ENCODE assay signal across 27 cellular contexts in the genomic region with DNA sequence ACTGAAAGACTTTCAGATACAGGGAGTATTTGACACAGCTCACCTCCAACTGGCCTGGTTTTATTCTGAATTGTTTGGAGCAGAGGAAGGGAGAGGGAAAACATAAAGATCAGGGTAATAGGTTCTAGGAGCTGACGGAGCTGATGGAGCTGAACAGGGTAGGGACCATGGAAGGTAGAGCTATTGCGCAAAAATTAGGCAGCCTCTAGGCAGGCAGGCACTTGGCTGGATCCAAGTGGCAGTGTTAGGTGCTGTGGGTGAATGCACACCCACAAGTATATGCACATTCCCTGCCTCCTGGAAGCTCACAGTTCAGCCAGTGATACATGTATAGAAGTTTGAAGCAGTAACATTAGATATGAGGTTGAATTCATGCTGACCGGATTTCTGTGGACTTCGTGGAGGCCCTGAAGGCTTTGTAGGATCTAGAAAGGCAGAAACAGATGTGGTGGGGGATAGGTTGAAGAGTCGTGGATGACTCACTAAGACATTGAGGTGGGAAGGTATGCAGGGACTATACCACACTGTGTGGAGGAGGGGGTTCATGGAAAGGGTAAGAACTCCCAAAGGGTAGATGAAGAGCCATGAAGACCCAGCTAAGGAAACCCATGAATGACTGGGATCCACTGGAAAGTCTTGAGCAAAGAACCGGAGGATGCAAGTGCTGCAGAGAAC. TPM values are rescaled to one million over a fixed set of nuclear protein-coding genes. Genes with fewer than 3 reads are reported as not detected.
DNase-seq lines count a peak whose midpoint lies in the region; ATAC-seq, FAIRE-seq and TF ChIP-seq lines count a peak whose summit lies in the region.
"Had no signal": no experiment of that assay in that cellular context is flagged by ENCODE, and none has a peak within 500 bp of the region (broad histone marks: within the 10 kb centered on the region; RNA-seq: fewer than 3 reads in every experiment).

No MANE protein-coding gene starts in this region.

- TF ChIP-seq CTCF in Panc1 (IDR thresholded peaks at IDR 0.05): no peak

- H3K9me2 ChIP-seq in GM23248 (ENCODE audit: insufficient read depth): no peaks in the 10 kb centered on the region

- no peak overlapping the region for H3K4me2 ChIP-seq in GM23248 (ENCODE audit: unreplicated experiment)

- BruUV-seq in Panc1 (replicated peaks; lab: Mats Ljungman, UMichigan): no TSS peak

- H3K27ac Mint-ChIP-seq in stimulated activated effector memory CD8-positive, alpha-beta T cell treated with anti-CD3 and anti-CD28 coated beads, Interleukin-12 subunit alpha, Interleukin-12 subunit beta, amount 100 ng/mL, for 72 hours: no peak overlapping the region
- H3K27ac Mint-ChIP-seq: activated CD4-positive, alpha-beta T cell treated with anti-CD3 and anti-CD28 coated beads, Interleukin-2, amount 10 ng/mL, durations not matched to agents 7 days and 5 days; activated CD8-positive, alpha-beta memory T cell treated with anti-CD3 and anti-CD28 coated beads, Interleukin-2, amount 10 ng/mL, durations not matched to agents 7 days and 5 days; CD8-positive, alpha-beta T cell; HFFc6; naive B cell; T-helper 17 cell had no signal

- intact Hi-C loops in Panc1 (cut with micrococcal nuclease; ENCODE audit: unreplicated experiment): no loop called here
- intact Hi-C loops in sciatic nerve (cut with DNase I): no loop called here

- H3K9me3 Mint-ChIP-seq in stimulated activated effector memory CD8-positive, alpha-beta T cell treated with anti-CD3 and anti-CD28 coated beads, Interleukin-12 subunit alpha, Interleukin-12 subunit beta, amount 100 ng/mL, for 72 hours: no peaks in the 10 kb centered on the region
- H3K9me3 Mint-ChIP-seq: activated CD4-positive, alpha-beta T cell treated with anti-CD3 and anti-CD28 coated beads, Interleukin-2, amount 10 ng/mL, durations not matched to agents 7 days and 5 days; CD8-positive, alpha-beta T cell; HFFc6 had no signal

- H3K4me1 Mint-ChIP-seq in stimulated activated effector memory CD8-positive, alpha-beta T cell treated with anti-CD3 and anti-CD28 coated beads, Interleukin-12 subunit alpha, Interleukin-12 subunit beta, amount 100 ng/mL, for 72 hours: no peaks in the 10 kb centered on the region
- H3K4me1 Mint-ChIP-seq: activated CD4-positive, alpha-beta T cell treated with anti-CD3 and anti-CD28 coated beads, Interleukin-2, amount 10 ng/mL, durations not matched to agents 7 days and 5 days; activated CD8-positive, alpha-beta memory T cell treated with anti-CD3 and anti-CD28 coated beads, Interleukin-2, amount 10 ng/mL, durations not matched to agents 7 days and 5 days; naive B cell had no signal

- H2AFZ ChIP-seq in GM23248: no peak overlapping the region

- no peaks in the 10 kb centered on the region for H3K79me2 ChIP-seq in GM23248 (ENCODE audit: insufficient read depth)

- 74 to 78% methylated on average over 6 of the region's 6 CpGs for WGBS in GM23248 (ENCODE audit: low coverage in 1 of 2, low lambda C conversion rate in 2 of 2, missing lambda C conversion rate in 2 of 2), 2 experiments

- H3K9ac ChIP-seq in GM23248: no peak overlapping the region

- H3F3A ChIP-seq in GM23248 (ENCODE audit: insufficient read depth): no peaks in the 10 kb centered on the region

- H3K27ac ChIP-seq in GM23248 (no peak overlapping the region), Panc1 (ENCODE audit: low read length) (no peak overlapping the region)
- H3K27ac ChIP-seq: gastrocnemius medialis, VCaP had no signal

- ATAC-seq in Panc1 (0 out of 2 replicates have a peak, but pooled peaks have one; percentile 26), GM18870 (IDR thresholded peaks at IDR 0.05; ENCODE audit: unreplicated experiment) (no peak), sciatic nerve (no peak)
- ATAC-seq in stimulated activated effector memory CD8-positive, alpha-beta T cell treated with anti-CD3 and anti-CD28 coated beads, Interleukin-12 subunit alpha, Interleukin-12 subunit beta, amount 100 ng/mL, for 72 hours: peak; percentile 14
- ATAC-seq: activated CD8-positive, alpha-beta memory T cell treated with anti-CD3 and anti-CD28 coated beads, Interleukin-2, amount 10 ng/mL, durations not matched to agents 7 days and 5 days; CD8-positive, alpha-beta T cell; esophagus mucosa; gastrocnemius medialis; left cardiac atrium; T-helper 17 cell had no signal

- H3K9me3 ChIP-seq in GM23248 (ENCODE audit: low read depth) (no peaks in the 10 kb centered on the region), Panc1 (ENCODE audit: control insufficient read depth, insufficient read depth, low read depth, low read length) (no peaks in the 10 kb centered on the region)
- H3K9me3 ChIP-seq: gastrocnemius medialis had no signal

- no peaks in the 10 kb centered on the region for H3K27me3 ChIP-seq in GM23248 (replicated peaks; ENCODE audit: insufficient read depth)
- no peaks in the 10 kb centered on the region for H3K27me3 ChIP-seq in Panc1 (ENCODE audit: control insufficient read depth, insufficient read depth, low read length)

- H4K20me1 ChIP-seq in GM23248 (ENCODE audit: insufficient read depth): no peaks in the 10 kb centered on the region

- DNase-seq in GM23248 (peak; percentile 12), Panc1 (ENCODE audit: low read depth, low spot score) (no peak), iris pigment epithelial cell (ENCODE audit: low read depth) (peak; percentile 29), urothelium cell line (ENCODE audit: low spot score) (no peak), sciatic nerve (ENCODE audit: low spot score) (no peak), DMS 273 treated with DMSO at 0.1 percent for 48 hours (lab: John Stamatoyannopoulos, UW) (no peak)
- DNase-seq in stimulated activated effector memory CD8-positive, alpha-beta T cell treated with anti-CD3 and anti-CD28 coated beads, Interleukin-12 subunit alpha, Interleukin-12 subunit beta, amount 100 ng/mL, for 72 hours (ENCODE audit: low spot score in 2 of 2): no peak
- DNase-seq: activated CD4-positive, alpha-beta T cell treated with anti-CD3 and anti-CD28 coated beads, Interleukin-2, amount 10 ng/mL, durations not matched to agents 7 days and 5 days; activated CD8-positive, alpha-beta memory T cell treated with anti-CD3 and anti-CD28 coated beads, Interleukin-2, amount 10 ng/mL, durations not matched to agents 7 days and 5 days; activated naive CD4-positive, alpha-beta T cell treated with anti-CD3 and anti-CD28 coated beads, Interleukin-2, amount 50 U/mL, for 16 hours; anterior cingulate cortex; CD8-positive, alpha-beta T cell; effector memory CD4-positive, alpha-beta T cell; gastrocnemius medialis; HFFc6; left cardiac atrium; mesendoderm; naive B cell; NCI-H1105; NCI-H2029 treated with DMSO at 0.1 percent for 48 hours; NCI-H82; stimulated activated CD4-positive, alpha-beta T cell treated with anti-CD3 and anti-CD28 coated beads, Interleukin-15, amount 100 ng/mL, for 24 hours; T-helper 17 cell had no signal

- in situ Hi-C loops in GM23248 (cut with MboI) (no loop called here), Panc1 (cut with HindIII; ENCODE audit: low pct_unique_long_range_greater_than_20kb, low sequenced_read_pairs) (no loop called here)

- no peak overlapping the region for H3K4me3 Mint-ChIP-seq in stimulated activated effector memory CD8-positive, alpha-beta T cell treated with anti-CD3 and anti-CD28 coated beads, Interleukin-12 subunit alpha, Interleukin-12 subunit beta, amount 100 ng/mL, for 72 hours
- H3K4me3 Mint-ChIP-seq: activated CD4-positive, alpha-beta T cell treated with anti-CD3 and anti-CD28 coated beads, Interleukin-2, amount 10 ng/mL, durations not matched to agents 7 days and 5 days; activated CD8-positive, alpha-beta memory T cell treated with anti-CD3 and anti-CD28 coated beads, Interleukin-2, amount 10 ng/mL, durations not matched to agents 7 days and 5 days; CD8-positive, alpha-beta T cell; HFFc6; naive B cell; T-helper 17 cell had no signal

- no peak overlapping the region for H3K4me3 ChIP-seq in GM23248
- no peak overlapping the region for H3K4me3 ChIP-seq in Panc1 (ENCODE audit: low read depth in 2 of 2, low read length in 2 of 2)
- H3K4me3 ChIP-seq: gastrocnemius medialis had no signal

- H3K36me3 ChIP-seq in GM23248 (ENCODE audit: low read depth) (no peaks in the 10 kb centered on the region), Panc1 (ENCODE audit: control insufficient read depth, insufficient read depth, low read length) (no peaks in the 10 kb centered on the region)
- H3K36me3 ChIP-seq: gastrocnemius medialis had no signal

- H3K4me1 ChIP-seq in GM23248 (ENCODE audit: insufficient read depth) (0 out of 2 replicates have a peak, but pooled peaks cover 3% of the 10 kb centered on the region), Panc1 (ENCODE audit: control insufficient read depth, insufficient read depth, low read length) (no peaks in the 10 kb centered on the region)
- H3K4me1 ChIP-seq: gastrocnemius medialis had no signal

- CTCF ChIA-PET in Panc1 (lab: Charles Lee): no interaction called here

- POLR2A ChIA-PET in Panc1 (lab: Charles Lee): no interaction called here

- no peaks in the 10 kb centered on the region for H3K36me3 Mint-ChIP-seq in stimulated activated effector memory CD8-positive, alpha-beta T cell treated with anti-CD3 and anti-CD28 coated beads, Interleukin-12 subunit alpha, Interleukin-12 subunit beta, amount 100 ng/mL, for 72 hours
- H3K36me3 Mint-ChIP-seq: activated CD8-positive, alpha-beta memory T cell treated with anti-CD3 and anti-CD28 coated beads, Interleukin-2, amount 10 ng/mL, durations not matched to agents 7 days and 5 days; CD8-positive, alpha-beta T cell; naive B cell had no signal

- no peak for FAIRE-seq in urothelium cell line (lab: Jason Lieb, UNC)
- FAIRE-seq: GM12892 had no signal

RNA-seq across cellular contexts. Expression of a gene that starts 50.8 kb away (rescaled TPM):
- 3.5 and 7.1 TPM in 2 replicates for total RNA-seq in GM23248 (2014; rRNA removed; shearing (Covaris generic))
- polyA plus RNA-seq in GM23248 (2016; fragmentation: Nextera tagmentation; extraction: Ambion mirVana): 1.2 and 1.8 TPM in 2 replicates
- total RNA-seq in Panc1 (2021; ENCODE audit: unreplicated experiment) (29.4 TPM), sciatic nerve (2.1 TPM)
- polyA plus RNA-seq in Panc1 (2012; ENCODE audit: insufficient read length): 21.0 TPM
- total RNA-seq: CD8-positive, alpha-beta T cell had no signal

Comparison
In these comparisons a context has a peak if more than half of its experiments do, and no peak if none do; other contexts are left out.
1. DNase-seq: peak in GM23248 (single experiment) and iris pigment epithelial cell (single experiment); none in Panc1 (single experiment), stimulated activated effector memory CD8-positive, alpha-beta T cell treated with anti-CD3 and anti-CD28 coated beads, Interleukin-12 subunit alpha, Interleukin-12 subunit beta, amount 100 ng/mL, for 72 hours (0 of 2), urothelium cell line (single experiment), sciatic nerve (single experiment) and DMS 273 treated with DMSO at 0.1 percent for 48 hours (single experiment).
2. ATAC-seq: peak in Panc1 (single experiment) and stimulated activated effector memory CD8-positive, alpha-beta T cell treated with anti-CD3 and anti-CD28 coated beads, Interleukin-12 subunit alpha, Interleukin-12 subunit beta, amount 100 ng/mL, for 72 hours (single experiment); none in GM18870 (single experiment) and sciatic nerve (single experiment).